Comparison of ENCODE assay signal across 8 cellular contexts in the genomic region with DNA sequence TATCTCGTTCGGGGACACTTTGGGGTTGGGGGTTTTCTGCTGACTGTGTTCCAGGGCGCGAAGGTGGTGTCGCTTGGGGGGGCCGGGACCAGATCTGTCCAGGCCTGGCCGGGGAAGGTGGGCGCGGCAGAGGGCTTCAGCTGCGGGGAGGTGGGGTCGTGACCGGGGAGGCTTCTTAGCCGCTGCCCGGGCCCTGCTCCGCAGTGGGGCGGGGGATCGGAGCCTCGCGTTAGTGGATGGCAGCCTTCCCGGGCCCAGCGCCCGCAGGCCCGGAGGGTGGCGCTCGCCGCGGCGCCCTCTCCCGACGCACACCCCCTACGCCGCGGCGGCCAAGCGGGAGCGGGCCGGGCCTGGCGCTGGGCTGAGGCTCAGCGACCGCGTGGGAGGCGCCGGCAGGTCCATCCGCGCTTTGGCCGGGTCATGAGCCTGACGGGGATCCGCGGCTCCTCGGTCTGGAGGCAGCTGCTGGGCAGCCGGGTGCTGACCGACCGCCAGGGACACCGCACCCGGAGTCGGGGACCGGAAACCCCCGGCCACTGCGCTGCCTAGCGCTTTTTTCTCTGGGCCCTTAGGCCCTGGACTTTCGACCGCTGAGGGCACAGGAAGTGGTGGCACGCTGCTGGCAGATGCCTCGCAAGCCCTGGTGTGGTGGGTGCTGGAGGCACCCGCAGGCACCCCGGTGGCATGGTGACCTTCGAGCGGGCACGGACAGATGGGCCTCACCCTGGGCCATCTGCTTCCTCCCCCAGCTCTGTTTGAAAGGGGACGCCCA. TPM values are rescaled to one million over a fixed set of nuclear protein-coding genes. Genes with fewer than 3 reads are reported as not detected.
DNase-seq lines count a peak whose midpoint lies in the region; ATAC-seq and TF ChIP-seq lines count a peak whose summit lies in the region.

No MANE protein-coding gene starts in this region.

- DNase-seq in NCI-H2171 (lab: John Stamatoyannopoulos, UW): peak; percentile 39
- no peak for DNase-seq in NCI-H2171 treated with DMSO at 0.1 percent for 48 hours (lab: John Stamatoyannopoulos, UW)
- DNase-seq in HL-60 (ENCODE audit: low read depth in 1 of 2, low spot score in 1 of 2): peak in 1 of 2 experiments; percentile 29
- peak; percentile 38 for DNase-seq in T-helper 2 cell treated with Interferon-gamma antibody and Interleukin-4, amounts not matched to agents 5 μg/mL and 100 μg/mL, for 36 hours (ENCODE audit: low spot score)
- no peak for DNase-seq in coronary artery (ENCODE audit: low spot score)
- peak; percentile 23 for DNase-seq in stimulated activated naive B cell treated with anti-CD40 and anti-IgM and Interleukin-4, amounts not matched to agents 10 μg/mL and 1 μg/mL and 100 μg/mL, for 72 hours
- DNase-seq in A172 (ENCODE audit: low spot score): no peak

- TF ChIP-seq CTCF in HL-60 (IDR thresholded peaks at IDR 0.05; ENCODE audit: insufficient read depth, low read length): no peak
- TF ChIP-seq CTCF in coronary artery (IDR thresholded peaks at IDR 0.05): no peak
- TF ChIP-seq CTCF in liver (IDR thresholded peaks at IDR 0.05; ENCODE audit: low read depth, low read length, missing input control): peak; percentile 16

- H3K27me3 ChIP-seq in HL-60 (ENCODE audit: insufficient read depth, poor library complexity, severe bottlenecking) (no peaks in the 10 kb centered on the region), liver (ENCODE audit: control insufficient read depth in 4 of 4, insufficient read depth in 4 of 4, low read length in 3 of 4) (no peaks in the 10 kb centered on the region)

- H3K4me3 ChIP-seq in HL-60 (replicated peaks; ENCODE audit: insufficient read depth, low read length) (peak overlapping the region; percentile 78), coronary artery (peak overlapping the region; percentile 97), liver (ENCODE audit: low read depth in 1 of 3, low read length in 3 of 3) (peak overlapping the region; percentile 75 to 91 (median 83))

- peaks cover 30% of the 10 kb centered on the region for H3K4me1 Mint-ChIP-seq in T-helper 2 cell treated with Interferon-gamma antibody and Interleukin-4, amounts not matched to agents 5 μg/mL and 100 μg/mL, for 36 hours (ENCODE audit: low read depth)
- peaks cover 34 to 46% of the 10 kb centered on the region in 2 donors for H3K4me1 Mint-ChIP-seq in stimulated activated naive B cell treated with anti-CD40 and anti-IgM and Interleukin-4, amounts not matched to agents 10 μg/mL and 1 μg/mL and 100 μg/mL, for 72 hours

- H3K27ac Mint-ChIP-seq in T-helper 2 cell treated with Interferon-gamma antibody and Interleukin-4, amounts not matched to agents 5 μg/mL and 100 μg/mL, for 36 hours: no peak overlapping the region
- H3K27ac Mint-ChIP-seq in stimulated activated naive B cell treated with anti-CD40 and anti-IgM and Interleukin-4, amounts not matched to agents 10 μg/mL and 1 μg/mL and 100 μg/mL, for 72 hours: peak overlapping the region; percentile 81

- H3K27me3 Mint-ChIP-seq in T-helper 2 cell treated with Interferon-gamma antibody and Interleukin-4, amounts not matched to agents 5 μg/mL and 100 μg/mL, for 36 hours (ENCODE audit: low read depth): peaks cover 7% of the 10 kb centered on the region
- peaks cover 28 to 62% of the 10 kb centered on the region in 2 donors for H3K27me3 Mint-ChIP-seq in stimulated activated naive B cell treated with anti-CD40 and anti-IgM and Interleukin-4, amounts not matched to agents 10 μg/mL and 1 μg/mL and 100 μg/mL, for 72 hours

- H3K9ac ChIP-seq in liver (ENCODE audit: low read depth in 1 of 2, low read length in 2 of 2): peak overlapping the region; percentile 67 to 81

- H3K4me1 ChIP-seq in liver (ENCODE audit: control insufficient read depth in 4 of 4, insufficient read depth in 4 of 4, low read length in 3 of 4): peaks cover 15 to 62% (median 47%) of the 10 kb centered on the region in 4 donors

- peak overlapping the region; percentile 86 for H3K4me3 Mint-ChIP-seq in T-helper 2 cell treated with Interferon-gamma antibody and Interleukin-4, amounts not matched to agents 5 μg/mL and 100 μg/mL, for 36 hours
- H3K4me3 Mint-ChIP-seq in stimulated activated naive B cell treated with anti-CD40 and anti-IgM and Interleukin-4, amounts not matched to agents 10 μg/mL and 1 μg/mL and 100 μg/mL, for 72 hours: peak overlapping the region; percentile 82 to 86

- H3K27ac ChIP-seq in HL-60 (replicated peaks) (peak overlapping the region; percentile 77), coronary artery (peak overlapping the region; percentile 75 to 92), liver (ENCODE audit: low read depth in 1 of 2, low read length in 2 of 2) (peak overlapping the region; percentile 81 to 93)

- no peaks in the 10 kb centered on the region for H3K36me3 ChIP-seq in liver (ENCODE audit: control insufficient read depth in 4 of 4, insufficient read depth in 3 of 4, low read depth in 1 of 4, low read length in 3 of 4)

- under 1% methylated on average over 70 of the region's 70 CpGs for WGBS in liver

- no peaks in the 10 kb centered on the region for H3K9me3 ChIP-seq in liver (ENCODE audit: control insufficient read depth in 4 of 4, low read length in 3 of 4)

- peak in 1 of 2 donors; percentile 26 for TF ChIP-seq RAD21 in liver (IDR thresholded peaks at IDR 0.05)

- ATAC-seq in stimulated activated naive B cell treated with anti-CD40 and anti-IgM and Interleukin-4, amounts not matched to agents 10 μg/mL and 1 μg/mL and 100 μg/mL, for 72 hours (replicated peaks): peak in 1 of 2 donors; percentile 11

- no peaks in the 10 kb centered on the region for H3K36me3 Mint-ChIP-seq in T-helper 2 cell treated with Interferon-gamma antibody and Interleukin-4, amounts not matched to agents 5 μg/mL and 100 μg/mL, for 36 hours (ENCODE audit: low read depth)
- peaks cover 0 to 17% of the 10 kb centered on the region in 2 donors for H3K36me3 Mint-ChIP-seq in stimulated activated naive B cell treated with anti-CD40 and anti-IgM and Interleukin-4, amounts not matched to agents 10 μg/mL and 1 μg/mL and 100 μg/mL, for 72 hours

- no peaks in the 10 kb centered on the region for H3K9me3 Mint-ChIP-seq in T-helper 2 cell treated with Interferon-gamma antibody and Interleukin-4, amounts not matched to agents 5 μg/mL and 100 μg/mL, for 36 hours
- no peaks in the 10 kb centered on the region for H3K9me3 Mint-ChIP-seq in stimulated activated naive B cell treated with anti-CD40 and anti-IgM and Interleukin-4, amounts not matched to agents 10 μg/mL and 1 μg/mL and 100 μg/mL, for 72 hours

TF ChIP-seq in liver, 16 proteins besides CTCF, POLR2A, EP300 and RAD21 (continues in another document):
- TF ChIP-seq, protein P1, sequence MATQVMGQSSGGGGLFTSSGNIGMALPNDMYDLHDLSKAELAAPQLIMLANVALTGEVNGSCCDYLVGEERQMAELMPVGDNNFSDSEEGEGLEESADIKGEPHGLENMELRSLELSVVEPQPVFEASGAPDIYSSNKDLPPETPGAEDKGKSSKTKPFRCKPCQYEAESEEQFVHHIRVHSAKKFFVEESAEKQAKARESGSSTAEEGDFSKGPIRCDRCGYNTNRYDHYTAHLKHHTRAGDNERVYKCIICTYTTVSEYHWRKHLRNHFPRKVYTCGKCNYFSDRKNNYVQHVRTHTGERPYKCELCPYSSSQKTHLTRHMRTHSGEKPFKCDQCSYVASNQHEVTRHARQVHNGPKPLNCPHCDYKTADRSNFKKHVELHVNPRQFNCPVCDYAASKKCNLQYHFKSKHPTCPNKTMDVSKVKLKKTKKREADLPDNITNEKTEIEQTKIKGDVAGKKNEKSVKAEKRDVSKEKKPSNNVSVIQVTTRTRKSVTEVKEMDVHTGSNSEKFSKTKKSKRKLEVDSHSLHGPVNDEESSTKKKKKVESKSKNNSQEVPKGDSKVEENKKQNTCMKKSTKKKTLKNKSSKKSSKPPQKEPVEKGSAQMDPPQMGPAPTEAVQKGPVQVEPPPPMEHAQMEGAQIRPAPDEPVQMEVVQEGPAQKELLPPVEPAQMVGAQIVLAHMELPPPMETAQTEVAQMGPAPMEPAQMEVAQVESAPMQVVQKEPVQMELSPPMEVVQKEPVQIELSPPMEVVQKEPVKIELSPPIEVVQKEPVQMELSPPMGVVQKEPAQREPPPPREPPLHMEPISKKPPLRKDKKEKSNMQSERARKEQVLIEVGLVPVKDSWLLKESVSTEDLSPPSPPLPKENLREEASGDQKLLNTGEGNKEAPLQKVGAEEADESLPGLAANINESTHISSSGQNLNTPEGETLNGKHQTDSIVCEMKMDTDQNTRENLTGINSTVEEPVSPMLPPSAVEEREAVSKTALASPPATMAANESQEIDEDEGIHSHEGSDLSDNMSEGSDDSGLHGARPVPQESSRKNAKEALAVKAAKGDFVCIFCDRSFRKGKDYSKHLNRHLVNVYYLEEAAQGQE (IDR thresholded peaks at IDR 0.05): no peak
- TF ChIP-seq JUND (IDR thresholded peaks at IDR 0.05): no peak
- TF ChIP-seq FOXA1 (IDR thresholded peaks at IDR 0.05): no peak
- no peak for TF ChIP-seq NR2F2 (IDR thresholded peaks at IDR 0.05)
- TF ChIP-seq HNF4A (conservative IDR thresholded peaks at IDR 0.05): peak; percentile 89 to 90
- TF ChIP-seq SP1 (IDR thresholded peaks at IDR 0.05): peak; percentile 77
- no peak for TF ChIP-seq TAF1 (conservative IDR thresholded peaks at IDR 0.05)
- TF ChIP-seq, protein P2, sequence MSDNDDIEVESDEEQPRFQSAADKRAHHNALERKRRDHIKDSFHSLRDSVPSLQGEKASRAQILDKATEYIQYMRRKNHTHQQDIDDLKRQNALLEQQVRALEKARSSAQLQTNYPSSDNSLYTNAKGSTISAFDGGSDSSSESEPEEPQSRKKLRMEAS (IDR thresholded peaks at IDR 0.05): no peak
- TF ChIP-seq, protein P3, sequence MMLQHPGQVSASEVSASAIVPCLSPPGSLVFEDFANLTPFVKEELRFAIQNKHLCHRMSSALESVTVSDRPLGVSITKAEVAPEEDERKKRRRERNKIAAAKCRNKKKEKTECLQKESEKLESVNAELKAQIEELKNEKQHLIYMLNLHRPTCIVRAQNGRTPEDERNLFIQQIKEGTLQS (IDR thresholded peaks at IDR 0.05): no peak
- peak in 1 of 2 donors; percentile 61 for TF ChIP-seq GABPA (IDR thresholded peaks at IDR 0.05 in 1 of 2, conservative IDR thresholded peaks at IDR 0.05 in 1 of 2)
- peak; percentile 67 for TF ChIP-seq HNF4G (IDR thresholded peaks at IDR 0.05)
- TF ChIP-seq EGR1 (IDR thresholded peaks at IDR 0.05; ENCODE audit: low read depth in 2 of 2): no peak

RNA-seq across cellular contexts. Expression of a gene that starts 1.2 kb away (rescaled TPM):
- 10 to 100 TPM in 1 of 2 donors, 1 to 10 TPM in 1; 3.9 to 27.0 TPM for total RNA-seq in liver
- polyA plus RNA-seq in liver: 10 to 100 TPM; 10.1 to 25.2 TPM
- 46.4 and 58.9 TPM in 2 replicates for total RNA-seq in A172 (2014; rRNA removed; shearing (Covaris generic))

RNA-seq across cellular contexts. Expression of a gene that starts 4.1 kb away (rescaled TPM):
- 10 to 100 TPM; 15.1 to 28.9 TPM for total RNA-seq in liver
- 10 to 100 TPM; 32.0 to 51.7 TPM for polyA plus RNA-seq in liver
- total RNA-seq in A172 (2014; rRNA removed; shearing (Covaris generic)): 28.9 and 42.8 TPM in 2 replicates

RNA-seq across cellular contexts. Expression of a gene that starts 6.8 kb away (rescaled TPM):
- total RNA-seq in liver: 10 to 100 TPM; 31.1 to 62.8 TPM
- polyA plus RNA-seq in liver: 10 to 100 TPM; 33.9 to 53.4 TPM
- 95.4 and 118 TPM in 2 replicates for total RNA-seq in A172 (2014; rRNA removed; shearing (Covaris generic))

RNA-seq across cellular contexts. Expression of a gene that starts 28.0 kb away (rescaled TPM):
- 10 to 100 TPM; 27.5 to 73.2 TPM for total RNA-seq in liver
- 10 to 100 TPM; 72.0 to 98.8 TPM for polyA plus RNA-seq in liver
- total RNA-seq in A172 (2014; rRNA removed; shearing (Covaris generic)): 195 and 238 TPM in 2 replicates

RNA-seq across cellular contexts. Expression of a gene that starts 29.7 kb away (rescaled TPM):
- total RNA-seq in liver: 1 to 10 TPM; 4.0 to 8.8 TPM
- 1 to 10 TPM; 6.0 to 9.0 TPM for polyA plus RNA-seq in liver
- total RNA-seq in A172 (2014; rRNA removed; shearing (Covaris generic)): 57.0 and 58.7 TPM in 2 replicates

Comparison
In these comparisons a context has a peak if more than half of its experiments do, and no peak if none do; other contexts are left out.
1. DNase-seq: peak in NCI-H2171 (single experiment), T-helper 2 cell treated with Interferon-gamma antibody and Interleukin-4, amounts not matched to agents 5 μg/mL and 100 μg/mL, for 36 hours (single experiment) and stimulated activated naive B cell treated with anti-CD40 and anti-IgM and Interleukin-4, amounts not matched to agents 10 μg/mL and 1 μg/mL and 100 μg/mL, for 72 hours (single experiment); none in NCI-H2171 treated with DMSO at 0.1 percent for 48 hours (single experiment), coronary artery (single experiment) and A172 (single experiment).
2. Peak in every context shown above with its lines, with median percentiles within 50 percentile points of each other: H3K27ac ChIP-seq and H3K4me3 ChIP-seq.